In the genomic region with DNA sequence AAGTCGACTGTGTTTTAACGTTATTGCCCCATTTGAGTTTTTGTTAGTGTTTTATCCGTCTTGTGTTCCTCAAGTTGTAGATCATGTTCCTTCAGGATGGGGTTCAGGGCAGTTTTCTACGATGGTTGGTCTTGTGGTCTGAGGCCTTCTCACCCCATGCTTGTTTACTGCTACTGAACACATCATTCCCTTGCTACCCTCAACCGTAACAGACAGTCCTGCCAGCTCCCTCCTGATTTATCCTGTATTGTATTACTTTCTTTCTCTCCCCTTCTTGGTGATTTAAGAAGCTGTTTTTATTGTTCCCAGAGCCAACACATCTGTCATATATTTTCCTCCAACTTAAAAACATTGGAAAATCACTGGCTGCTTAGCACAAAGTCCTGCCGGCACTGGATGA, we compare ENCODE assay signal across 21 cellular contexts.
"Had no signal": no experiment of that assay in that cellular context is flagged by ENCODE, and none has a peak within 500 bp of the region (broad histone marks: within the 10 kb centered on the region; RNA-seq: fewer than 3 reads in every experiment).

No MANE protein-coding gene starts in this region.

- H3K9me3 ChIP-seq: body of pancreas, ovary, right lobe of liver, stomach had no signal

- H3K27ac Mint-ChIP-seq: activated CD4-positive, alpha-beta memory T cell treated with anti-CD3 and anti-CD28 coated beads for 36 hours; activated naive CD4-positive, alpha-beta T cell treated with anti-CD3 and anti-CD28 coated beads, Interleukin-2, amount 10 ng/mL, durations not matched to agents 7 days and 5 days; effector memory CD8-positive, alpha-beta T cell; stimulated activated memory B cell treated with anti-CD40 and anti-IgM and Interleukin-4, amounts not matched to agents 10 μg/mL and 1 μg/mL and 100 μg/mL, for 72 hours; T-helper 1 cell treated with Interleukin-12 subunit alpha and Interleukin-12 subunit beta and Interleukin-4 antibody, amounts not matched to agents 30 μg/mL and 1 μg/mL, for 36 hours had no signal

- H3K4me1 ChIP-seq: body of pancreas, stomach had no signal

- H3K36me3 ChIP-seq: ovary, right lobe of liver, stomach had no signal

- H3K9me3 Mint-ChIP-seq: activated naive CD4-positive, alpha-beta T cell treated with anti-CD3 and anti-CD28 coated beads, Interleukin-2, amount 10 ng/mL, durations not matched to agents 7 days and 5 days; neural crest cell; stimulated activated memory B cell treated with anti-CD40 and anti-IgM and Interleukin-4, amounts not matched to agents 10 μg/mL and 1 μg/mL and 100 μg/mL, for 72 hours; T-helper 1 cell treated with Interleukin-12 subunit alpha and Interleukin-12 subunit beta and Interleukin-4 antibody, amounts not matched to agents 30 μg/mL and 1 μg/mL, for 36 hours had no signal

- H3K36me3 Mint-ChIP-seq: activated CD4-positive, alpha-beta memory T cell treated with anti-CD3 and anti-CD28 coated beads for 36 hours; activated naive CD4-positive, alpha-beta T cell treated with anti-CD3 and anti-CD28 coated beads, Interleukin-2, amount 10 ng/mL, durations not matched to agents 7 days and 5 days; stimulated activated memory B cell treated with anti-CD40 and anti-IgM and Interleukin-4, amounts not matched to agents 10 μg/mL and 1 μg/mL and 100 μg/mL, for 72 hours had no signal

- ATAC-seq: body of pancreas; effector memory CD8-positive, alpha-beta T cell; esophagus mucosa; right lobe of liver; stimulated activated memory B cell treated with anti-CD40 and anti-IgM and Interleukin-4, amounts not matched to agents 10 μg/mL and 1 μg/mL and 100 μg/mL, for 72 hours had no signal

- H3K4me3 ChIP-seq: body of pancreas, hepatocyte, ovary, right lobe of liver, stomach had no signal

- DNase-seq: activated CD4-positive, alpha-beta memory T cell treated with anti-CD3 and anti-CD28 coated beads for 36 hours; activated CD4-positive, alpha-beta T cell treated with anti-CD3 and anti-CD28 coated beads for 48 hours; activated effector memory CD4-positive, alpha-beta T cell treated with anti-CD3 and anti-CD28 coated beads, Interleukin-2, amount 50 U/mL, for 16 hours; activated naive CD4-positive, alpha-beta T cell treated with anti-CD3 and anti-CD28 coated beads, Interleukin-2, amount 10 ng/mL, durations not matched to agents 7 days and 5 days; anterior cingulate cortex; body of pancreas; effector memory CD8-positive, alpha-beta T cell; foreskin fibroblast; glutamatergic neuron; ovary; right lobe of liver; SHP77; small intestine; stimulated activated CD4-positive, alpha-beta T cell treated with anti-CD3 and anti-CD28 coated beads, Interleukin-15, amount 100 ng/mL, for 24 hours; stomach; trophoblast cell had no signal

- H3K27ac ChIP-seq: body of pancreas, hepatocyte, ovary, right lobe of liver, stomach had no signal

- H3K27me3 Mint-ChIP-seq: activated CD4-positive, alpha-beta memory T cell treated with anti-CD3 and anti-CD28 coated beads for 36 hours; activated naive CD4-positive, alpha-beta T cell treated with anti-CD3 and anti-CD28 coated beads, Interleukin-2, amount 10 ng/mL, durations not matched to agents 7 days and 5 days; effector memory CD8-positive, alpha-beta T cell; stimulated activated memory B cell treated with anti-CD40 and anti-IgM and Interleukin-4, amounts not matched to agents 10 μg/mL and 1 μg/mL and 100 μg/mL, for 72 hours had no signal

- H3K4me3 Mint-ChIP-seq: activated CD4-positive, alpha-beta memory T cell treated with anti-CD3 and anti-CD28 coated beads for 36 hours; activated naive CD4-positive, alpha-beta T cell treated with anti-CD3 and anti-CD28 coated beads, Interleukin-2, amount 10 ng/mL, durations not matched to agents 7 days and 5 days; effector memory CD8-positive, alpha-beta T cell; neural crest cell; stimulated activated memory B cell treated with anti-CD40 and anti-IgM and Interleukin-4, amounts not matched to agents 10 μg/mL and 1 μg/mL and 100 μg/mL, for 72 hours; T-helper 1 cell treated with Interleukin-12 subunit alpha and Interleukin-12 subunit beta and Interleukin-4 antibody, amounts not matched to agents 30 μg/mL and 1 μg/mL, for 36 hours had no signal

- H3K27me3 ChIP-seq: body of pancreas, hepatocyte, ovary, right lobe of liver, stomach had no signal

- H3K4me1 Mint-ChIP-seq: activated naive CD4-positive, alpha-beta T cell treated with anti-CD3 and anti-CD28 coated beads, Interleukin-2, amount 10 ng/mL, durations not matched to agents 7 days and 5 days; neural crest cell; stimulated activated memory B cell treated with anti-CD40 and anti-IgM and Interleukin-4, amounts not matched to agents 10 μg/mL and 1 μg/mL and 100 μg/mL, for 72 hours had no signal
